ENCODE assay signal across 18 cellular contexts in genomic region chr4:25949166-25949748, GRCh38. TPM values are rescaled to one million over a fixed set of nuclear protein-coding genes. Genes with fewer than 3 reads are reported as not detected.
A peak's percentile ranks its signal among the peaks of the same experiment; 100 is the strongest.
DNase-seq lines count a peak whose midpoint lies in the region; ATAC-seq and TF ChIP-seq lines count a peak whose summit lies in the region.
"Had no signal": no experiment of that assay in that cellular context is flagged by ENCODE, and none has a peak within 500 bp of the region (broad histone marks: within the 10 kb centered on the region; RNA-seq: fewer than 3 reads in every experiment).

No MANE protein-coding gene starts in this region.

- H3K27me3 ChIP-seq in Caco-2 (replicated peaks; ENCODE audit: control insufficient read depth, insufficient read depth, low read length) (no peaks in the 10 kb centered on the region), left lung (no peaks in the 10 kb centered on the region)
- H3K27me3 ChIP-seq: transverse colon had no signal

- peaks cover 9% of the 10 kb centered on the region for H3K4me1 ChIP-seq in Caco-2
- H3K4me1 ChIP-seq in left lung: no peaks in the 10 kb centered on the region

- H3K36me3 ChIP-seq in Caco-2 (ENCODE audit: control insufficient read depth, insufficient read depth, low read length) (no peaks in the 10 kb centered on the region), left lung (no peaks in the 10 kb centered on the region)
- H3K36me3 ChIP-seq: transverse colon had no signal

- intact Hi-C loops in Caco-2 (cut with micrococcal nuclease; ENCODE audit: unreplicated experiment) (no loop called here), left lung (cut with DNase I) (no loop called here), posterior vena cava (cut with DNase I) (no loop called here)

- BruUV-seq in Caco-2 (replicated peaks; lab: Mats Ljungman, UMichigan): no TSS peak

- CTCF ChIA-PET in Caco-2 (lab: Charles Lee): no interaction called here

- ATAC-seq in left lung (peak; percentile 27), HG03097 (IDR thresholded peaks at IDR 0.05; ENCODE audit: low FRiP score, unreplicated experiment) (no peak)
- ATAC-seq: activated naive CD4-positive, alpha-beta T cell treated with anti-CD3 and anti-CD28 coated beads, Interleukin-2, amount 50 U/mL, for 72 hours; stimulated activated effector memory CD8-positive, alpha-beta T cell treated with anti-CD3 and anti-CD28 coated beads, Interleukin-12 subunit alpha, Interleukin-12 subunit beta, amount 100 ng/mL, for 72 hours; T-helper 17 cell had no signal

- DNase-seq in Caco-2 (peak; percentile 62 to 70), LNCaP clone FGC (ENCODE audit: low read depth) (peak; percentile 10), amniotic epithelial cell (ENCODE audit: low read depth) (peak; percentile 15), left lung (no peak), posterior vena cava (ENCODE audit: low spot score) (no peak), putamen (ENCODE audit: low spot score) (no peak), epidermal melanocyte (ENCODE audit: insufficient read length, low spot score) (no peak)
- DNase-seq: activated CD8-positive, alpha-beta memory T cell treated with anti-CD3 and anti-CD28 coated beads, Interleukin-2, amount 50 U/mL, for 4 hours; effector memory CD4-positive, alpha-beta T cell; IMR-90; NCI-H1105; Right ventricle myocardium superior; T-helper 17 cell; transverse colon had no signal

- peaks cover 15% of the 10 kb centered on the region for H3K4me1 Mint-ChIP-seq in Caco-2 (ENCODE audit: low read depth, unreplicated experiment)

- POLR2A ChIA-PET in Caco-2 (lab: Charles Lee): no interaction called here

- H3K27ac Mint-ChIP-seq in Caco-2 (ENCODE audit: unreplicated experiment): no peak overlapping the region
- H3K27ac Mint-ChIP-seq: activated naive CD4-positive, alpha-beta T cell treated with anti-CD3 and anti-CD28 coated beads, Interleukin-2, amount 50 U/mL, for 72 hours; memory B cell; stimulated activated effector memory CD8-positive, alpha-beta T cell treated with anti-CD3 and anti-CD28 coated beads, Interleukin-12 subunit alpha, Interleukin-12 subunit beta, amount 100 ng/mL, for 72 hours; T-helper 17 cell had no signal

- H3K4me3 Mint-ChIP-seq in Caco-2 (ENCODE audit: unreplicated experiment): no peak overlapping the region
- H3K4me3 Mint-ChIP-seq: memory B cell; stimulated activated effector memory CD8-positive, alpha-beta T cell treated with anti-CD3 and anti-CD28 coated beads, Interleukin-12 subunit alpha, Interleukin-12 subunit beta, amount 100 ng/mL, for 72 hours; T-helper 17 cell had no signal

- no peak overlapping the region for H3K27ac ChIP-seq in left lung
- H3K27ac ChIP-seq: transverse colon had no signal

- no peaks in the 10 kb centered on the region for H3K36me3 Mint-ChIP-seq in Caco-2 (ENCODE audit: insufficient read depth, unreplicated experiment)
- H3K36me3 Mint-ChIP-seq: activated naive CD4-positive, alpha-beta T cell treated with anti-CD3 and anti-CD28 coated beads, Interleukin-2, amount 50 U/mL, for 72 hours; stimulated activated effector memory CD8-positive, alpha-beta T cell treated with anti-CD3 and anti-CD28 coated beads, Interleukin-12 subunit alpha, Interleukin-12 subunit beta, amount 100 ng/mL, for 72 hours had no signal

- H3K27me3 Mint-ChIP-seq in Caco-2 (ENCODE audit: insufficient read depth, unreplicated experiment): no peaks in the 10 kb centered on the region

- TF ChIP-seq CTCF in Caco-2 (IDR thresholded peaks at IDR 0.05; ENCODE audit: insufficient read depth in 1 of 2, low read depth in 1 of 2, low read length in 1 of 2, severe bottlenecking in 1 of 2, unreplicated experiment in 1 of 2) (no peak), LNCaP clone FGC (IDR thresholded peaks at IDR 0.05; ENCODE audit: control insufficient read depth, extremely low read depth, insufficient read depth) (no peak), left lung (IDR thresholded peaks at IDR 0.05) (no peak)

- H3K4me3 ChIP-seq in Caco-2 (ENCODE audit: low read depth, low read length): no peak overlapping the region
- no peak overlapping the region for H3K4me3 ChIP-seq in LNCaP clone FGC (ENCODE audit: low read depth, low read length)
- H3K4me3 ChIP-seq in left lung: no peak overlapping the region
- H3K4me3 ChIP-seq: transverse colon had no signal

- H3K9me3 Mint-ChIP-seq in Caco-2 (ENCODE audit: unreplicated experiment): no peaks in the 10 kb centered on the region
- H3K9me3 Mint-ChIP-seq: activated naive CD4-positive, alpha-beta T cell treated with anti-CD3 and anti-CD28 coated beads, Interleukin-2, amount 50 U/mL, for 72 hours; memory B cell; stimulated activated effector memory CD8-positive, alpha-beta T cell treated with anti-CD3 and anti-CD28 coated beads, Interleukin-12 subunit alpha, Interleukin-12 subunit beta, amount 100 ng/mL, for 72 hours had no signal

- no peaks in the 10 kb centered on the region for H3K9me3 ChIP-seq in Caco-2
- no peaks in the 10 kb centered on the region for H3K9me3 ChIP-seq in left lung
- H3K9me3 ChIP-seq: transverse colon had no signal

RNA-seq across cellular contexts. Expression of gene SMIM20, which starts 35.2 kb away (rescaled TPM):
- total RNA-seq in Caco-2 (2022): 18.5 and 20.1 TPM in 2 replicates
- 10 to 100 TPM; 20.1 to 28.4 TPM for total RNA-seq in left lung
- total RNA-seq in posterior vena cava: 10 to 100 TPM; 19.5 to 22.8 TPM

Comparison
In these comparisons a context has a peak if more than half of its experiments do, and no peak if none do; other contexts are left out.
1. DNase-seq: peak in Caco-2 (2 of 2), LNCaP clone FGC (single experiment) and amniotic epithelial cell (single experiment); none in left lung (0 of 2), posterior vena cava (single experiment), putamen (single experiment) and epidermal melanocyte (single experiment).